ENCODE assay signal across 16 cellular contexts in the genomic region with DNA sequence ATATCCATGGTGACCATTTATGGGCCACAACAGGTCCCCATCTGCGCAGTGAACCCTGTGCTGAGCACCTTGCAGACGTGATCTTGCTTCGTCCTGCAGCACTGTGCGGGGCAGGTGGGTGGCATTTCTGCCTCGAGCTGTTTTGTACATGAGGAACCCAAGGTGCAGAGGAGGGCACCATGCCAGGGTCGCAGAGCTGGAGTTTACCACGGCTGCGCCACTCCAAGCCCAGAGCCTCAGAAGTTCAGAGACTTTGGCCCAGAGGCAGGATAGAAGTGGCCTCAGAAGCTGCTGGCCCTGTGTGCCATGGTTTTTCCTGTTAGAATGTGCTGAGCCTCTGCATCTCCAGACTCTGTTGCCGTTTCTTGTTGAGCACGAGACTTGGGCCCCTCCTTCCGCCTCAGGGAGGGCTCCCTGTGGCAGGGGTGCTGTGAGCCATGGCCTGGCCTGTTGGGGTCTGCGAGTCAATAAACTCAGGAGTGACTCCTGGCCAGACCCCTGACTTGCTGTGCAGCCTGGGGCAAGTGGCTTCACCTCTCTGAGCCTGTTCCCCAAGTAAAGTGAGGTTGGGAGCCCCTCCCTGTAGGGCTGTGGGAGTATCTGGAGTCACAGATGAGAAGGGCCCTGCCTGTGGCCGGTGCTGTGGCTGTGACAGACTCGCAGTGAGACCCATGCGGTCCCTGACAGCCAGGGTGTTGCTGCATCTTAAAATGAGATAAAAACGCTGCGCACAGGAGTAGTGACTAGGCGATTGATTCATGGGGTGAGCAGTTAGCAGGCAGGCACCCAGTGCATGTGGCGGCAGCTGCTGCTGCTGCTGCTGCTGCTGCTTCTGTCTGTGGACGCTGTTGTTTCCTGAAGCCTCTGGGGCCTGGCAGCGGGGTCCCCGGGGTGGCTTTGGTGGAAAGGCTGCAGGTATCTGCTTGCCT. TPM values are rescaled to one million over a fixed set of nuclear protein-coding genes. Genes with fewer than 3 reads are reported as not detected.
DNase-seq lines count a peak whose midpoint lies in the region; ATAC-seq and TF ChIP-seq lines count a peak whose summit lies in the region.
"Had no signal": no experiment of that assay in that cellular context is flagged by ENCODE, and none has a peak within 500 bp of the region (broad histone marks: within the 10 kb centered on the region; RNA-seq: fewer than 3 reads in every experiment).

No MANE protein-coding gene starts in this region.

- peaks cover 7% of the 10 kb centered on the region for H3K9me3 Mint-ChIP-seq in stimulated activated effector memory CD8-positive, alpha-beta T cell treated with anti-CD3 and anti-CD28 coated beads, Interleukin-12 subunit alpha, Interleukin-12 subunit beta, amount 100 ng/mL, for 72 hours
- H3K9me3 Mint-ChIP-seq: dendritic cell treated with granulocyte-macrophage colony-stimulating factor and Interleukin-4, amounts not matched to agents 40 ng/mL and 50 ng/mL, for 4 days had no signal

- peaks cover 8% of the 10 kb centered on the region for H3K27me3 Mint-ChIP-seq in T-helper 17 cell
- H3K27me3 Mint-ChIP-seq: dendritic cell treated with granulocyte-macrophage colony-stimulating factor and Interleukin-4, amounts not matched to agents 40 ng/mL and 50 ng/mL, for 4 days had no signal

- H3K27ac ChIP-seq in ascending aorta = peak overlapping the region in 1 of 2 donors; percentile 29
- no peak overlapping the region for H3K27ac ChIP-seq in hepatocyte
- H3K27ac ChIP-seq: 22Rv1, SK-N-MC had no signal

- no peak for ATAC-seq in T-helper 17 cell
- ATAC-seq in left ventricle myocardium superior = peak; percentile 42
- ATAC-seq in stimulated activated effector memory CD8-positive, alpha-beta T cell treated with anti-CD3 and anti-CD28 coated beads, Interleukin-12 subunit alpha, Interleukin-12 subunit beta, amount 100 ng/mL, for 72 hours = no peak
- no peak for ATAC-seq in GM19023 (IDR thresholded peaks at IDR 0.05; ENCODE audit: unreplicated experiment)

- H3K4me2 ChIP-seq in hepatocyte = no peak overlapping the region

- peaks cover 30 to 49% of the 10 kb centered on the region in 2 donors for H3K36me3 ChIP-seq in ascending aorta
- H3K36me3 ChIP-seq in hepatocyte (replicated peaks; ENCODE audit: insufficient read depth, low read depth) = no peaks in the 10 kb centered on the region

- peak overlapping the region; percentile 2 for H3K27ac Mint-ChIP-seq in T-helper 17 cell
- H3K27ac Mint-ChIP-seq in stimulated activated effector memory CD8-positive, alpha-beta T cell treated with anti-CD3 and anti-CD28 coated beads, Interleukin-12 subunit alpha, Interleukin-12 subunit beta, amount 100 ng/mL, for 72 hours = peak overlapping the region; percentile 52
- H3K27ac Mint-ChIP-seq: activated naive CD4-positive, alpha-beta T cell treated with anti-CD3 and anti-CD28 coated beads for 36 hours; dendritic cell treated with granulocyte-macrophage colony-stimulating factor and Interleukin-4, amounts not matched to agents 40 ng/mL and 50 ng/mL, for 4 days had no signal

- H3K4me1 ChIP-seq in ascending aorta = peaks cover 0 to 9% of the 10 kb centered on the region in 2 donors
- H3K4me1 ChIP-seq in hepatocyte (ENCODE audit: insufficient read depth) = no peaks in the 10 kb centered on the region

- H3K79me2 ChIP-seq in hepatocyte = peaks cover 57% of the 10 kb centered on the region

- H3K9me3 ChIP-seq in T-helper 17 cell (ENCODE audit: control insufficient read depth, low read length, poor library complexity, severe bottlenecking) (no peaks in the 10 kb centered on the region), ascending aorta (no peaks in the 10 kb centered on the region), hepatocyte (ENCODE audit: low read depth) (no peaks in the 10 kb centered on the region)

- no peak overlapping the region for H3K4me3 Mint-ChIP-seq in T-helper 17 cell
- no peak overlapping the region for H3K4me3 Mint-ChIP-seq in stimulated activated effector memory CD8-positive, alpha-beta T cell treated with anti-CD3 and anti-CD28 coated beads, Interleukin-12 subunit alpha, Interleukin-12 subunit beta, amount 100 ng/mL, for 72 hours
- H3K4me3 Mint-ChIP-seq: activated naive CD4-positive, alpha-beta T cell treated with anti-CD3 and anti-CD28 coated beads for 36 hours; dendritic cell treated with granulocyte-macrophage colony-stimulating factor and Interleukin-4, amounts not matched to agents 40 ng/mL and 50 ng/mL, for 4 days had no signal

- intact Hi-C loops in left ventricle myocardium superior (cut with micrococcal nuclease) (no loop called here), ascending aorta (cut with DNase I) (no loop called here)

- DNase-seq in DMS 273 (lab: John Stamatoyannopoulos, UW; ENCODE audit: unreplicated experiment) (peak; percentile 33), DMS 273 treated with DMSO at 0.1 percent for 48 hours (lab: John Stamatoyannopoulos, UW) (no peak), T-helper 17 cell (no peak), left ventricle myocardium superior (peak; percentile 79), ascending aorta (ENCODE audit: low spot score in 2 of 2) (no peak), hepatocyte (ENCODE audit: low spot score) (no peak)
- no peak for DNase-seq in stimulated activated effector memory CD8-positive, alpha-beta T cell treated with anti-CD3 and anti-CD28 coated beads, Interleukin-12 subunit alpha, Interleukin-12 subunit beta, amount 100 ng/mL, for 72 hours (ENCODE audit: low spot score in 2 of 2)
- DNase-seq: activated CD4-positive, alpha-beta T cell treated with anti-CD3 and anti-CD28 coated beads, Interleukin-2, amount 50 U/mL, for 1 hour; activated naive CD4-positive, alpha-beta T cell treated with anti-CD3 and anti-CD28 coated beads for 36 hours; NCI-H446 treated with DMSO at 0.1 percent for 48 hours; stimulated activated CD4-positive, alpha-beta T cell treated with anti-CD3 and anti-CD28 coated beads, Interleukin-4, amount 100 ng/mL, for 4 hours had no signal

- H3K9me2 ChIP-seq in hepatocyte (replicated peaks; ENCODE audit: insufficient read depth) = no peaks in the 10 kb centered on the region

- no peak overlapping the region for H2AFZ ChIP-seq in hepatocyte

- no peak overlapping the region for H3K4me3 ChIP-seq in ascending aorta
- H3K4me3 ChIP-seq in hepatocyte = no peak overlapping the region
- H3K4me3 ChIP-seq: lung, SK-N-MC had no signal

- peaks cover 46% of the 10 kb centered on the region for H4K20me1 ChIP-seq in hepatocyte (ENCODE audit: insufficient read depth, poor library complexity, severe bottlenecking)

- H3K27me3 ChIP-seq in ascending aorta = no peaks in the 10 kb centered on the region
- H3K27me3 ChIP-seq in hepatocyte = no peaks in the 10 kb centered on the region

- TF ChIP-seq CTCF in ascending aorta (IDR thresholded peaks at IDR 0.05) (no peak), hepatocyte (IDR thresholded peaks at IDR 0.05; ENCODE audit: poor library complexity) (no peak)

- H3K36me3 Mint-ChIP-seq in T-helper 17 cell (ENCODE audit: low read depth) = peaks cover 4% of the 10 kb centered on the region
- peaks cover 72% of the 10 kb centered on the region for H3K36me3 Mint-ChIP-seq in stimulated activated effector memory CD8-positive, alpha-beta T cell treated with anti-CD3 and anti-CD28 coated beads, Interleukin-12 subunit alpha, Interleukin-12 subunit beta, amount 100 ng/mL, for 72 hours

- peaks cover 7% of the 10 kb centered on the region for H3K4me1 Mint-ChIP-seq in T-helper 17 cell
- peaks cover 46% of the 10 kb centered on the region for H3K4me1 Mint-ChIP-seq in stimulated activated effector memory CD8-positive, alpha-beta T cell treated with anti-CD3 and anti-CD28 coated beads, Interleukin-12 subunit alpha, Interleukin-12 subunit beta, amount 100 ng/mL, for 72 hours

- 80% methylated on average over 22 of the region's 22 CpGs for WGBS in hepatocyte (ENCODE audit: low lambda C conversion rate, missing lambda C conversion rate)

RNA-seq across cellular contexts. Expression of a gene that starts 11.8 kb away (rescaled TPM):
- total RNA-seq in T-helper 17 cell (10 to 100 TPM; 61.2 to 73.0 TPM), left ventricle myocardium superior (38.6 TPM), ascending aorta (294 TPM), hepatocyte (16.1 and 21.8 TPM in 2 replicates)
- 58.4 and 62.4 TPM in 2 replicates for polyA plus RNA-seq in hepatocyte

RNA-seq across cellular contexts. Expression of a gene that starts 43.2 kb away (rescaled TPM):
- total RNA-seq in T-helper 17 cell = 1 to 10 TPM; 4.9 to 8.4 TPM
- total RNA-seq in left ventricle myocardium superior = 22.1 TPM
- total RNA-seq in ascending aorta = 13.4 TPM
- total RNA-seq in hepatocyte = 5.0 and 5.4 TPM in 2 replicates
- 4.8 and 6.7 TPM in 2 replicates for polyA plus RNA-seq in hepatocyte

Comparison
In these comparisons a context has a peak if more than half of its experiments do, and no peak if none do; other contexts are left out.
1. DNase-seq: peak in DMS 273 (single experiment) and left ventricle myocardium superior (single experiment); none in DMS 273 treated with DMSO at 0.1 percent for 48 hours (single experiment), T-helper 17 cell (0 of 3), stimulated activated effector memory CD8-positive, alpha-beta T cell treated with anti-CD3 and anti-CD28 coated beads, Interleukin-12 subunit alpha, Interleukin-12 subunit beta, amount 100 ng/mL, for 72 hours (0 of 2), ascending aorta (0 of 2) and hepatocyte (single experiment).